ENCODE assay signal across 16 cellular contexts in the genomic region with DNA sequence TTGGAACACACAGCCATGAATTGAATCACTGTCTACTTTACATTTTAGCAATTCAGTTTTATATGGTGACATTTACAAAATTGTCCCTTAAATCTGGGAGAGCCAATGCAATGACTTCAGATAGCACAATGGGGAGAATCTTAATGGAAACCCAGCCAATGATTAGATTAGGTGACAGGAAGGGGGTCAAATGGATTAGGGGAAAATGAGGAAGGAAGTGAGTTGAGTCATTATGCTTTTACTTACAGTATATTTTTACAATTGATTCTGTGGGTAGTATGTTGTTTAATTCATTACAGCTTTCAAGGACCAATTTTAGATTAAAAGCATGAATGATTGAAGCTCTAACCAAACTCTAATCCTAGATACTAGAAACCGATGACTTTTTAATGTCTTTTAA.
"Had no signal": no experiment of that assay in that cellular context is flagged by ENCODE, and none has a peak within 500 bp of the region (broad histone marks: within the 10 kb centered on the region; RNA-seq: fewer than 3 reads in every experiment).

No MANE protein-coding gene starts in this region.

- DNase-seq: activated CD4-positive, alpha-beta T cell treated with anti-CD3 and anti-CD28 coated beads for 36 hours; activated naive CD4-positive, alpha-beta T cell; caudate nucleus; colonic mucosa; effector CD8-positive, alpha-beta T cell; gastrocnemius medialis; left lung; retina; stimulated activated CD4-positive, alpha-beta T cell treated with anti-CD3 and anti-CD28 coated beads, Interleukin-15, amount 100 ng/mL, for 24 hours; stimulated activated CD4-positive, alpha-beta T cell treated with anti-CD3 and anti-CD28 coated beads, Interleukin-4, amount 100 ng/mL, for 24 hours; stomach had no signal

- H3K4me3 Mint-ChIP-seq: activated CD4-positive, alpha-beta T cell treated with anti-CD3 and anti-CD28 coated beads for 36 hours; activated T-helper 1 cell treated with anti-CD3 and anti-CD28 coated beads, Interleukin-12 subunit alpha, Interleukin-12 subunit beta, Interleukin-2, Interleukin-4 antibody, amounts not matched to agents 30 ng/mL and 10 ng/mL and 1 ng/mL, durations not matched to agents 14 hours and 24 hours and 36 hours; memory B cell; T-helper 2 cell treated with Interferon-gamma antibody and Interleukin-4, amounts not matched to agents 5 μg/mL and 100 μg/mL, for 36 hours had no signal

- H3K36me3 ChIP-seq: colonic mucosa, gastrocnemius medialis, left lung, stomach, thoracic aorta had no signal

- H3K4me1 Mint-ChIP-seq: memory B cell had no signal

- FAIRE-seq: keratinocyte had no signal

- H3K36me3 Mint-ChIP-seq: memory B cell had no signal

- ATAC-seq: activated CD4-positive, alpha-beta T cell treated with anti-CD3 and anti-CD28 coated beads for 36 hours; gastrocnemius medialis; left lung had no signal

- H3K9me3 Mint-ChIP-seq: activated T-helper 1 cell treated with anti-CD3 and anti-CD28 coated beads, Interleukin-12 subunit alpha, Interleukin-12 subunit beta, Interleukin-2, Interleukin-4 antibody, amounts not matched to agents 30 ng/mL and 10 ng/mL and 1 ng/mL, durations not matched to agents 14 hours and 24 hours and 36 hours; T-helper 2 cell treated with Interferon-gamma antibody and Interleukin-4, amounts not matched to agents 5 μg/mL and 100 μg/mL, for 36 hours had no signal

- H3K9me3 ChIP-seq: colonic mucosa, gastrocnemius medialis, left lung, stomach, thoracic aorta had no signal

- H3K27ac Mint-ChIP-seq: activated CD4-positive, alpha-beta T cell treated with anti-CD3 and anti-CD28 coated beads for 36 hours; activated T-helper 1 cell treated with anti-CD3 and anti-CD28 coated beads, Interleukin-12 subunit alpha, Interleukin-12 subunit beta, Interleukin-2, Interleukin-4 antibody, amounts not matched to agents 30 ng/mL and 10 ng/mL and 1 ng/mL, durations not matched to agents 14 hours and 24 hours and 36 hours; memory B cell; T-helper 2 cell treated with Interferon-gamma antibody and Interleukin-4, amounts not matched to agents 5 μg/mL and 100 μg/mL, for 36 hours had no signal

- H3K4me3 ChIP-seq: colonic mucosa, gastrocnemius medialis, left lung, stomach, thoracic aorta had no signal

- H3K27me3 Mint-ChIP-seq: activated CD4-positive, alpha-beta T cell treated with anti-CD3 and anti-CD28 coated beads for 36 hours; memory B cell had no signal

- H3K27ac ChIP-seq: colonic mucosa, gastrocnemius medialis, left lung, stomach, thoracic aorta had no signal
